Comparison of ENCODE assay signal across 8 cellular contexts in genomic region chr15:63288778-63289378, GRCh38. TPM values are rescaled to one million over a fixed set of nuclear protein-coding genes. Genes with fewer than 3 reads are reported as not detected.
A peak's percentile ranks its signal among the peaks of the same experiment; 100 is the strongest.
DNase-seq lines count a peak whose midpoint lies in the region; ATAC-seq and TF ChIP-seq lines count a peak whose summit lies in the region.

No MANE protein-coding gene starts in this region.

- H3F3A ChIP-seq in DOHH2 (ENCODE audit: control insufficient read depth, insufficient read depth) = no peaks in the 10 kb centered on the region

- H3K27me3 ChIP-seq in DOHH2 (ENCODE audit: control insufficient read depth, low read length) (no peaks in the 10 kb centered on the region), endocrine pancreas (ENCODE audit: control insufficient read depth, insufficient read depth, low read length) (no peaks in the 10 kb centered on the region)

- no peak for ATAC-seq in GM18498 (IDR thresholded peaks at IDR 0.05; ENCODE audit: unreplicated experiment)
- ATAC-seq in GM18873 (IDR thresholded peaks at IDR 0.05; ENCODE audit: low FRiP score, unreplicated experiment) = no peak
- ATAC-seq in HG02973 (IDR thresholded peaks at IDR 0.05; ENCODE audit: unreplicated experiment) = no peak

- H4K20me1 ChIP-seq in DOHH2 (ENCODE audit: control insufficient read depth, insufficient read depth, low read depth, low read length) = no peaks in the 10 kb centered on the region

- H3K27ac ChIP-seq in DOHH2 (ENCODE audit: low read depth, low read length) = no peak overlapping the region

- H3K4me3 ChIP-seq in DOHH2 (ENCODE audit: low read length) = no peak overlapping the region
- peak overlapping the region; percentile 22 for H3K4me3 ChIP-seq in endocrine pancreas (ENCODE audit: control insufficient read depth, insufficient read depth, low read length)

- H3K4me1 ChIP-seq in DOHH2 (ENCODE audit: control insufficient read depth, low read length) (no peaks in the 10 kb centered on the region), endocrine pancreas (ENCODE audit: control insufficient read depth, insufficient read depth, low read length) (peaks cover 14% of the 10 kb centered on the region)

- H3K36me3 ChIP-seq in DOHH2 (ENCODE audit: control insufficient read depth, low read length) = peaks cover 17% of the 10 kb centered on the region; the same call in 1 of the 2 replicates
- H3K36me3 ChIP-seq in endocrine pancreas (ENCODE audit: control insufficient read depth, insufficient read depth, low read length) = no peaks in the 10 kb centered on the region

- DNase-seq in KBM-7 = peak; percentile 86
- peak; percentile 76 for DNase-seq in RKO (ENCODE audit: low spot score)
- peak; percentile 67 for DNase-seq in myocyte (ENCODE audit: low read depth)

- H3K9ac ChIP-seq in endocrine pancreas (ENCODE audit: control insufficient read depth, insufficient read depth, low read length) = peak overlapping the region; percentile 8

- TF ChIP-seq CTCF in DOHH2 (IDR thresholded peaks at IDR 0.05; ENCODE audit: low read depth, low read length, poor library complexity, severe bottlenecking) = peak; percentile 60

- no peak overlapping the region for H3K4me2 ChIP-seq in DOHH2 (ENCODE audit: low read length)

- in situ Hi-C loops in KBM-7 (cut with MboI; ENCODE audit: low pct_unique_long_range_greater_than_20kb, low sequenced_read_pairs) = no loop called here

- H3K9me3 ChIP-seq in DOHH2 (ENCODE audit: control insufficient read depth, insufficient read depth, low read length) = no peaks in the 10 kb centered on the region
- no peaks in the 10 kb centered on the region for H3K9me3 ChIP-seq in endocrine pancreas (ENCODE audit: control insufficient read depth, low read length)

- H3K79me2 ChIP-seq in DOHH2 (ENCODE audit: control insufficient read depth, low read length) = no peaks in the 10 kb centered on the region

- no peaks in the 10 kb centered on the region for H3K9me2 ChIP-seq in DOHH2 (replicated peaks; ENCODE audit: control insufficient read depth, low read length)

RNA-seq across cellular contexts. Expression of gene APH1B, which starts 11.5 kb away (rescaled TPM):
- total RNA-seq in myocyte = 15.2 and 19.7 TPM in 2 replicates
- 10.7 TPM for polyA plus RNA-seq in myocyte (2012)
